ENCODE assay signal across 8 cellular contexts in genomic region chr18:24726727-24727539, GRCh38.
DNase-seq lines count a peak whose midpoint lies in the region; ATAC-seq and TF ChIP-seq lines count a peak whose summit lies in the region.

No MANE protein-coding gene starts in this region.

- no peaks in the 10 kb centered on the region for H3K9me3 Mint-ChIP-seq in activated T-cell treated with anti-CD3 and anti-CD28 coated beads, Interleukin-2, amount 50 U/mL, for 72 hours

- H3K4me1 Mint-ChIP-seq in activated T-cell treated with anti-CD3 and anti-CD28 coated beads, Interleukin-2, amount 50 U/mL, for 72 hours (ENCODE audit: low read depth) = no peaks in the 10 kb centered on the region

- H3K27me3 ChIP-seq in DOHH2 (ENCODE audit: control insufficient read depth, low read length) (peaks cover 2% of the 10 kb centered on the region; the same call in 1 of the 2 replicates), tibial artery (peaks cover 0 to 9% of the 10 kb centered on the region in 2 donors)

- no peaks in the 10 kb centered on the region for H3K36me3 Mint-ChIP-seq in activated T-cell treated with anti-CD3 and anti-CD28 coated beads, Interleukin-2, amount 50 U/mL, for 72 hours (ENCODE audit: insufficient read depth in 2 of 2)

- H3K79me2 ChIP-seq in DOHH2 (ENCODE audit: control insufficient read depth, low read length) (no peaks in the 10 kb centered on the region), OCI-LY7 (ENCODE audit: insufficient read depth, low read depth, low read length) (no peaks in the 10 kb centered on the region)

- no peak overlapping the region for H3K4me3 Mint-ChIP-seq in activated T-cell treated with anti-CD3 and anti-CD28 coated beads, Interleukin-2, amount 50 U/mL, for 72 hours

- no peaks in the 10 kb centered on the region for H3F3A ChIP-seq in DOHH2 (ENCODE audit: control insufficient read depth, insufficient read depth)

- no peaks in the 10 kb centered on the region for H3K9me2 ChIP-seq in DOHH2 (replicated peaks; ENCODE audit: control insufficient read depth, low read length)
- no peaks in the 10 kb centered on the region for H3K9me2 ChIP-seq in OCI-LY7 (ENCODE audit: insufficient read depth, low read length)

- H3K27ac ChIP-seq in DOHH2 (ENCODE audit: low read depth, low read length) (no peak overlapping the region), OCI-LY7 (ENCODE audit: low read depth, low read length, poor library complexity, severe bottlenecking) (no peak overlapping the region), tibial artery (peak overlapping the region; percentile 5)

- no TSS peak for BruUV-seq in OCI-LY7 (replicated peaks; lab: Mats Ljungman, UMichigan)

- CTCF ChIA-PET in OCI-LY7 (lab: Charles Lee; ENCODE audit: unreplicated experiment) = interaction anchor here (1.3 kb wide), 1 partner anchor 238 kb away, joined by 7 read pairs; no protein-coding TSS in a partner anchor

- peaks cover 9% of the 10 kb centered on the region for H3K27me3 Mint-ChIP-seq in activated T-cell treated with anti-CD3 and anti-CD28 coated beads, Interleukin-2, amount 50 U/mL, for 72 hours (ENCODE audit: low read depth)

- H3K4me1 ChIP-seq in DOHH2 (ENCODE audit: control insufficient read depth, low read length) = no peaks in the 10 kb centered on the region
- H3K4me1 ChIP-seq in OCI-LY7 (ENCODE audit: insufficient read depth, low read length, poor library complexity, severe bottlenecking) = no peaks in the 10 kb centered on the region
- H3K4me1 ChIP-seq in tibial artery = peaks cover 0 to 7% (median 4%) of the 10 kb centered on the region in 4 donors

- in situ Hi-C loops in KBM-7 (cut with MboI; ENCODE audit: low pct_unique_long_range_greater_than_20kb, low sequenced_read_pairs) = loop anchor here (25.0 kb wide), 1 partner anchor 90 kb away; no protein-coding TSS in a partner anchor

- no peak for ATAC-seq in activated T-cell treated with anti-CD3 and anti-CD28 coated beads, Interleukin-2, amount 50 U/mL, for 72 hours (replicated peaks in 1 of 2)
- ATAC-seq in GM19467 (IDR thresholded peaks at IDR 0.05; ENCODE audit: unreplicated experiment) = no peak

- intact Hi-C loops in OCI-LY7 (cut with micrococcal nuclease; ENCODE audit: unreplicated experiment) (loop anchor here (1.0 to 5.0 kb wide), 4 partner anchors 127 to 370 kb away; no protein-coding TSS in a partner anchor), tibial artery (cut with DNase I; ENCODE audit: low total_unique reads) (loop anchor here (5.0 to 10.0 kb wide), 2 partner anchors 132 to 365 kb away; no protein-coding TSS in a partner anchor)

- H2AFZ ChIP-seq in OCI-LY7 (ENCODE audit: low read length) = no peak overlapping the region

- DNase-seq in KBM-7 = peak; percentile 77
- DNase-seq in OCI-LY7 (ENCODE audit: low spot score) = peak; percentile 72
- DNase-seq in activated T-cell treated with anti-CD3 and anti-CD28 coated beads, Interleukin-2, amount 50 U/mL, for 72 hours = peak; percentile 40 to 50
- DNase-seq in fibroblast of villous mesenchyme (ENCODE audit: low read depth) = peak; percentile 81
- peak in 50 of 56 donors; percentile 2 to 77 (median 43) for DNase-seq in nucleus accumbens (lab: John Stamatoyannopoulos, UW)
- DNase-seq in tibial artery = peak; percentile 25 to 80

- H4K20me1 ChIP-seq in DOHH2 (ENCODE audit: control insufficient read depth, insufficient read depth, low read depth, low read length) (no peaks in the 10 kb centered on the region), OCI-LY7 (ENCODE audit: insufficient read depth, low read length) (no peaks in the 10 kb centered on the region)

- no peak overlapping the region for H3K4me3 ChIP-seq in DOHH2 (ENCODE audit: low read length)
- no peak overlapping the region for H3K4me3 ChIP-seq in OCI-LY7 (ENCODE audit: low read depth, low read length, poor library complexity, severe bottlenecking)
- no peak overlapping the region for H3K4me3 ChIP-seq in fibroblast of villous mesenchyme (ENCODE audit: low read depth, low read length)
- H3K4me3 ChIP-seq in tibial artery = peak overlapping the region; percentile 38 to 43

- H3K9me3 ChIP-seq in DOHH2 (ENCODE audit: control insufficient read depth, insufficient read depth, low read length) = no peaks in the 10 kb centered on the region
- H3K9me3 ChIP-seq in OCI-LY7 (ENCODE audit: low read length) = no peaks in the 10 kb centered on the region
- no peaks in the 10 kb centered on the region for H3K9me3 ChIP-seq in tibial artery

- H3K36me3 ChIP-seq in DOHH2 (ENCODE audit: control insufficient read depth, low read length) (no peaks in the 10 kb centered on the region), OCI-LY7 (ENCODE audit: insufficient read depth, low read length) (no peaks in the 10 kb centered on the region), tibial artery (no peaks in the 10 kb centered on the region)

- TF ChIP-seq CTCF in DOHH2 (IDR thresholded peaks at IDR 0.05; ENCODE audit: low read depth, low read length, poor library complexity, severe bottlenecking) (peak; percentile 80), OCI-LY7 (conservative IDR thresholded peaks at IDR 0.05; ENCODE audit: low read length) (peak; percentile 96), fibroblast of villous mesenchyme (IDR thresholded peaks at IDR 0.05; ENCODE audit: insufficient read depth, low read depth, low read length) (peak; percentile 89), tibial artery (IDR thresholded peaks at IDR 0.05) (peak; percentile 74 to 90)

- POLR2A ChIA-PET in OCI-LY7 (lab: Charles Lee) = interaction anchor here (0.5 to 1.2 kb wide), 4 partner anchors 10 to 238 kb away, joined by 3 to 4 read pairs (median 3); no protein-coding TSS in a partner anchor

- H3K4me2 ChIP-seq in DOHH2 (ENCODE audit: low read length) = no peak overlapping the region
- no peak overlapping the region for H3K4me2 ChIP-seq in OCI-LY7 (ENCODE audit: low read length)

- no peak overlapping the region for H3K27ac Mint-ChIP-seq in activated T-cell treated with anti-CD3 and anti-CD28 coated beads, Interleukin-2, amount 50 U/mL, for 72 hours

Comparison
In these comparisons a context has a peak if more than half of its experiments do, and no peak if none do; other contexts are left out.
1. H3K27ac ChIP-seq: peak in tibial artery (2 of 2); none in DOHH2 (single experiment) and OCI-LY7 (single experiment).
2. H3K4me3 ChIP-seq: peak in tibial artery (2 of 2); none in DOHH2 (single experiment), OCI-LY7 (single experiment) and fibroblast of villous mesenchyme (single experiment).
3. Peak in every context shown above with its lines, with median percentiles within 50 percentile points of each other: CTCF ChIP-seq and DNase-seq.